In the genomic region with DNA sequence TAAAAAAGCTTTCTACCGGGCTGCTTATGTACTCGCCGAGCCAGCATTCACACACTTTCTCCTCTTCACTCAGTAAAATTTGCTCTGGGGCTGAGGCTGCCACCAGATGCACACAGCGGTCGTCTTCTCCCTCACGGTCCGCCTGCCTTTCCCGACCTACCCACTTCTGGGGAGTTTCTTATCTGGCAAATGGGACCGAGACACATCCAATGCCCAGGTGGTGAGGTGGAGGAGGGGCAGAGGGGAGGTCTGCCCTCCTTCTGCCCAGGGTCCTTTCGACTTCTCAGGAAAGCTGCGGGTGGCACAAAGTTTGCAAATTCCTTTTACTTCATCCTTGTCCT, we compare ENCODE assay signal across 14 cellular contexts. TPM values are rescaled to one million over a fixed set of nuclear protein-coding genes. Genes with fewer than 3 reads are reported as not detected.
"Had no signal": no experiment of that assay in that cellular context is flagged by ENCODE, and none has a peak within 500 bp of the region (broad histone marks: within the 10 kb centered on the region; RNA-seq: fewer than 3 reads in every experiment).

No MANE protein-coding gene starts in this region.

- H3K4me1 ChIP-seq: pancreas, testis had no signal

- H3K36me3 ChIP-seq: pancreas had no signal

- H3K27ac ChIP-seq: pancreas, testis had no signal

- H3K4me3 ChIP-seq: lung, pancreas, testis had no signal

- H3K27me3 ChIP-seq: pancreas, testis had no signal

- ATAC-seq: activated naive CD8-positive, alpha-beta T cell treated with anti-CD3 and anti-CD28 coated beads, Interleukin-2, amount 50 U/mL, for 24 hours; esophagus mucosa; left colon; natural killer cell; pancreas; stimulated activated naive CD8-positive, alpha-beta T cell treated with anti-CD3 and anti-CD28 coated beads, Interleukin-15, amount 100 ng/mL, for 72 hours had no signal

- DNase-seq: activated CD4-positive, alpha-beta memory T cell treated with anti-CD3 and anti-CD28 coated beads for 36 hours; activated CD4-positive, alpha-beta T cell treated with anti-CD3 and anti-CD28 coated beads for 1 hour; activated CD8-positive, alpha-beta memory T cell treated with anti-CD3 and anti-CD28 coated beads, Interleukin-2, amount 50 U/mL, for 4 hours; activated naive CD4-positive, alpha-beta T cell treated with Interleukin-2 at 50 U/mL for 16 hours; activated naive CD8-positive, alpha-beta T cell treated with anti-CD3 and anti-CD28 coated beads, Interleukin-2, amount 50 U/mL, for 24 hours; left colon; natural killer cell; pancreas; stimulated activated CD4-positive, alpha-beta T cell treated with anti-CD3 and anti-CD28 coated beads, Interleukin-4, amount 100 ng/mL, for 4 hours; stimulated activated naive CD8-positive, alpha-beta T cell treated with anti-CD3 and anti-CD28 coated beads, Interleukin-15, amount 100 ng/mL, for 72 hours; T-helper 9 cell; testis had no signal

- H3K4me1 Mint-ChIP-seq: activated naive CD8-positive, alpha-beta T cell treated with anti-CD3 and anti-CD28 coated beads, Interleukin-2, amount 50 U/mL, for 24 hours had no signal

- H3K4me3 Mint-ChIP-seq: activated CD4-positive, alpha-beta memory T cell treated with anti-CD3 and anti-CD28 coated beads for 36 hours; activated naive CD8-positive, alpha-beta T cell treated with anti-CD3 and anti-CD28 coated beads, Interleukin-2, amount 50 U/mL, for 24 hours; natural killer cell; stimulated activated naive CD8-positive, alpha-beta T cell treated with anti-CD3 and anti-CD28 coated beads, Interleukin-15, amount 100 ng/mL, for 72 hours had no signal

- H3K27ac Mint-ChIP-seq: activated CD4-positive, alpha-beta memory T cell treated with anti-CD3 and anti-CD28 coated beads for 36 hours; activated naive CD8-positive, alpha-beta T cell treated with anti-CD3 and anti-CD28 coated beads, Interleukin-2, amount 50 U/mL, for 24 hours had no signal

- H3K9me3 Mint-ChIP-seq: activated CD4-positive, alpha-beta memory T cell treated with anti-CD3 and anti-CD28 coated beads for 36 hours; activated naive CD8-positive, alpha-beta T cell treated with anti-CD3 and anti-CD28 coated beads, Interleukin-2, amount 50 U/mL, for 24 hours; natural killer cell; stimulated activated naive CD8-positive, alpha-beta T cell treated with anti-CD3 and anti-CD28 coated beads, Interleukin-15, amount 100 ng/mL, for 72 hours had no signal

- H3K9me3 ChIP-seq: pancreas, testis had no signal

- H3K36me3 Mint-ChIP-seq: activated CD4-positive, alpha-beta memory T cell treated with anti-CD3 and anti-CD28 coated beads for 36 hours; natural killer cell had no signal

RNA-seq across cellular contexts. Expression of gene GRIK4, which starts 43.9 kb away (rescaled TPM):
- total RNA-seq: activated CD4-positive, alpha-beta memory T cell treated with anti-CD3 and anti-CD28 coated beads for 36 hours; pancreas had no signal
